In the genomic region with DNA sequence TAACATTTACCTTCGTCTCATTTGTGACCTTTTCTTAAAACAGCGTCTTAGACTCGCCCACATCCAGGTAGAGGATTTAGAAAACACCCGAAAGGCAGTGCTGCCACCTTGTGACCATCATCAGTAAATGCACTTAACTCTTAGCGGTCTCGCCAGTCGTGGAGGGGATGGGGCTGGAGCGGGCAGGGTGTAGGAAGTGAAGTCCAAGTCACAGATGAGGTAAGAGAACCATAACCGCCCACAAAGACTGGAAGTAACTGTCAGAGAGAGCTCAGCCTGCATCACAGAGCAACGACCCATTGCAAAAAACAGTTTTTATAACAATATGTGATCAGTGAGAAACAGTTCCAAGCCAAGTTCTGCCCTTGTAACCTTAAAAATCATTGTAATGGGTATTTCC, we compare ENCODE assay signal across 8 cellular contexts. TPM values are rescaled to one million over a fixed set of nuclear protein-coding genes. Genes with fewer than 3 reads are reported as not detected.
DNase-seq lines count a peak whose midpoint lies in the region; ATAC-seq, FAIRE-seq and TF ChIP-seq lines count a peak whose summit lies in the region.

No MANE protein-coding gene starts in this region.

- peak overlapping the region in 1 of 2 experiments; percentile 12; a peak in 1 of 4 replicates for H3K4me2 ChIP-seq in H1 (ENCODE audit: insufficient read depth in 1 of 2, low read depth in 2 of 2, low read length in 2 of 2)

- H3K56ac ChIP-seq in H1 (replicated peaks; ENCODE audit: insufficient read length, low read depth, low read length), result no peak overlapping the region

- peak overlapping the region; percentile 42; the same call in 1 of the 2 replicates for H2AFZ ChIP-seq in H1 (ENCODE audit: low read length)

- H2AK5ac ChIP-seq in H1 (ENCODE audit: low read depth, low read length), result no peak overlapping the region

- TF ChIP-seq CTCF in H1 (IDR thresholded peaks at IDR 0.05; ENCODE audit: control extremely low read depth in 1 of 3, insufficient read depth in 1 of 3, low read depth in 1 of 3, low read length in 3 of 3) (peak; percentile 67 to 84 (median 75)), mucosa of descending colon (IDR thresholded peaks at IDR 0.05) (peak; percentile 57)

- no peak overlapping the region for H2BK120ac ChIP-seq in H1 (replicated peaks; ENCODE audit: low read depth, low read length)

- H4K5ac ChIP-seq in H1 (ENCODE audit: insufficient read length, low read depth, low read length), result no peak overlapping the region

- H4K8ac ChIP-seq in H1 (ENCODE audit: extremely low read depth, insufficient read depth, low read length), result no peak overlapping the region

- H2BK12ac ChIP-seq in H1 (ENCODE audit: low read depth, low read length), result no peak overlapping the region

- peaks cover 17 to 39% of the 10 kb centered on the region in 2 experiments for H3K9me3 ChIP-seq in H1 (ENCODE audit: insufficient read depth in 2 of 2, low read depth in 1 of 2, low read length in 1 of 2)
- H3K9me3 ChIP-seq in mucosa of descending colon, result no peaks in the 10 kb centered on the region

- H2BK20ac ChIP-seq in H1 (ENCODE audit: low read length), result no peak overlapping the region

- H3K18ac ChIP-seq in H1 (ENCODE audit: extremely low read depth, low read length), result no peak overlapping the region

- no peaks in the 10 kb centered on the region for H4K20me1 ChIP-seq in H1 (replicated peaks in 1 of 2; ENCODE audit: control insufficient read depth in 1 of 2, insufficient read depth in 2 of 2, low read length in 2 of 2)

- no peak for TF ChIP-seq EP300 in H1 (IDR thresholded peaks at IDR 0.05; ENCODE audit: borderline replicate concordance in 1 of 2, low read depth in 2 of 2, low read length in 2 of 2)

- 8% methylated on average over 10 of the region's 10 CpGs; no CpG with 5 or more reads in 1 of the 2 experiments for WGBS in H1 (ENCODE audit: extremely low coverage in 1 of 2, insufficient coverage in 1 of 2, insufficient read length in 1 of 2, insufficient replicate concordance in 2 of 2, low coverage in 1 of 2, low lambda C conversion rate in 2 of 2, missing lambda C conversion rate in 1 of 2), 2 experiments

- H3K36me3 Mint-ChIP-seq in activated CD4-positive, alpha-beta memory T cell treated with anti-CD3 and anti-CD28 coated beads for 36 hours, result no peaks in the 10 kb centered on the region

- peak; percentile 66 to 73 for TF ChIP-seq RAD21 in H1 (IDR thresholded peaks at IDR 0.05 in 1 of 2, conservative IDR thresholded peaks at IDR 0.05 in 1 of 2; ENCODE audit: low read depth in 2 of 2, low read length in 2 of 2)

- peaks cover 47% of the 10 kb centered on the region for H3K27me3 Mint-ChIP-seq in activated CD4-positive, alpha-beta memory T cell treated with anti-CD3 and anti-CD28 coated beads for 36 hours

- CTCF ChIA-PET in activated CD4-positive, alpha-beta memory T cell treated with anti-CD3 and anti-CD28 coated beads for 36 hours (lab: Charles Lee), result interaction anchor here (0.6 to 6.1 kb wide), 14 partner anchors 9 to 144 kb away, joined by 3 to 158 read pairs (median 6); a partner anchor contains a TSS
- CTCF ChIA-PET in H1 (lab: Charles Lee; ENCODE audit: partially characterized antibody), result interaction anchor here (0.6 to 3.1 kb wide), 20 partner anchors 9 to 337 kb away, joined by 3 to 13 read pairs (median 4); a partner anchor contains a TSS

- TF ChIP-seq POLR2A in H1 (IDR thresholded peaks at IDR 0.05; ENCODE audit: control extremely low read depth in 1 of 2, low read depth in 2 of 2, low read length in 2 of 2), result no peak

- H3K36me3 ChIP-seq in H1 (ENCODE audit: control insufficient read depth in 2 of 4, insufficient read depth in 4 of 4, low read length in 3 of 4), result no peaks in the 10 kb centered on the region
- no peaks in the 10 kb centered on the region for H3K36me3 ChIP-seq in mucosa of descending colon (ENCODE audit: low read depth)

- H3K4me1 ChIP-seq in H1 (replicated peaks in 1 of 4; ENCODE audit: control insufficient read depth in 3 of 4, insufficient read depth in 4 of 4, low read length in 3 of 4) (no peaks in the 10 kb centered on the region), mucosa of descending colon (ENCODE audit: low read depth) (peaks cover 12% of the 10 kb centered on the region)

- no peak overlapping the region for H3K4ac ChIP-seq in H1 (replicated peaks; ENCODE audit: insufficient read length, low read depth, low read length)

- peak; percentile 94 for FAIRE-seq in H1 (lab: Jason Lieb, UNC)

- intact Hi-C loops in activated CD4-positive, alpha-beta memory T cell treated with anti-CD3 and anti-CD28 coated beads for 36 hours (cut with micrococcal nuclease), result loop anchor here (1.0 kb wide), 1 partner anchor 32 kb away; no protein-coding TSS in a partner anchor
- intact Hi-C loops in mucosa of descending colon (cut with DNase I, micrococcal nuclease), result no loop called here

- H3K4me3 ChIP-seq in H1 (ENCODE audit: extremely low read depth in 1 of 4, insufficient read depth in 2 of 4, low read depth in 3 of 4, low read length in 4 of 4), result peak overlapping the region in 1 of 4 experiments; percentile 19; a peak in 1 of 8 replicates
- H3K4me3 ChIP-seq in mucosa of descending colon, result no peak overlapping the region

- peaks cover 16% of the 10 kb centered on the region for H3K4me1 Mint-ChIP-seq in activated CD4-positive, alpha-beta memory T cell treated with anti-CD3 and anti-CD28 coated beads for 36 hours (ENCODE audit: low read depth)

- H3K79me2 ChIP-seq in H1 (ENCODE audit: control insufficient read depth in 1 of 2, insufficient read depth in 2 of 2, low read length in 2 of 2), result no peaks in the 10 kb centered on the region

- peak; percentile 35 for DNase-seq in CMK (ENCODE audit: low read depth)
- DNase-seq in HS-5 (ENCODE audit: low read depth), result peak; percentile 19
- DNase-seq in NCI-H82 (lab: John Stamatoyannopoulos, UW), result peak; percentile 84
- peak; percentile 83 for DNase-seq in activated CD4-positive, alpha-beta memory T cell treated with anti-CD3 and anti-CD28 coated beads for 36 hours
- DNase-seq in H1 (ENCODE audit: low read depth in 1 of 2, low spot score in 2 of 2), result peak; percentile 41 to 74
- DNase-seq in mucosa of descending colon, result peak; percentile 58 to 66 (median 59)
- peak; percentile 32 for DNase-seq in stimulated activated CD8-positive, alpha-beta memory T cell treated with anti-CD3 and anti-CD28 coated beads, Interleukin-7, amount 100 ng/mL, for 24 hours (ENCODE audit: low read depth)

- POLR2A ChIA-PET in activated CD4-positive, alpha-beta memory T cell treated with anti-CD3 and anti-CD28 coated beads for 36 hours (lab: Charles Lee), result no interaction called here
- POLR2A ChIA-PET in H1 (lab: Charles Lee; ENCODE audit: partially characterized antibody), result no interaction called here

- H3K14ac ChIP-seq in H1 (ENCODE audit: insufficient read length), result no peak overlapping the region

- H3K23me2 ChIP-seq in H1 (ENCODE audit: low read depth, low read length), result no peaks in the 10 kb centered on the region

- no peak overlapping the region for H3K9ac ChIP-seq in H1 (replicated peaks in 1 of 4; ENCODE audit: extremely low read depth in 1 of 4, low read depth in 3 of 4, low read length in 3 of 4)

- no peak overlapping the region for H3K27ac ChIP-seq in H1 (ENCODE audit: low read depth, low read length)

- H3K27ac Mint-ChIP-seq in activated CD4-positive, alpha-beta memory T cell treated with anti-CD3 and anti-CD28 coated beads for 36 hours, result no peak overlapping the region

- H3K79me1 ChIP-seq in H1 (ENCODE audit: low read depth, low read length), result no peaks in the 10 kb centered on the region

- peak overlapping the region; percentile 0 for H3K4me3 Mint-ChIP-seq in activated CD4-positive, alpha-beta memory T cell treated with anti-CD3 and anti-CD28 coated beads for 36 hours

- no peaks in the 10 kb centered on the region; a peak in 2 of 7 replicates for H3K27me3 ChIP-seq in H1 (replicated peaks in 1 of 4; ENCODE audit: control insufficient read depth in 3 of 4, extremely low read depth in 1 of 4, insufficient read depth in 3 of 4, low read length in 3 of 4)

- H3K9me3 Mint-ChIP-seq in activated CD4-positive, alpha-beta memory T cell treated with anti-CD3 and anti-CD28 coated beads for 36 hours, result no peaks in the 10 kb centered on the region

- H2BK15ac ChIP-seq in H1 (ENCODE audit: low read length), result no peak overlapping the region

- ATAC-seq in mucosa of descending colon (peak; percentile 82), HG02798 (IDR thresholded peaks at IDR 0.05; ENCODE audit: poor library complexity, unreplicated experiment) (no peak)

- no peak overlapping the region for H4K91ac ChIP-seq in H1 (replicated peaks; ENCODE audit: insufficient read length, low read length)

- no peak overlapping the region for H3K23ac ChIP-seq in H1 (ENCODE audit: insufficient read length)

- no peak overlapping the region for H2BK5ac ChIP-seq in H1 (ENCODE audit: low read depth, low read length)

RNA-seq across cellular contexts. Expression of a gene that starts 10.7 kb away (rescaled TPM):
- not detected for total RNA-seq in activated CD4-positive, alpha-beta memory T cell treated with anti-CD3 and anti-CD28 coated beads for 36 hours
- total RNA-seq in H1 (2021; fragmentation: NEBNext Ultra II Directional; extraction: Animal tissue kit (Norgen Biotek cat#: 25700)), result not detected in 2 replicates
- not detected in 2 replicates for polyA plus RNA-seq in H1 (2011; rRNA removed)
- not detected for polyA plus RNA-seq in H1 (2011; cell fraction: cytosol; rRNA removed)
- polyA plus RNA-seq in H1 (2011; cell fraction: nucleus; rRNA removed), result not detected
- polyA plus RNA-seq in H1 (2012, experiment 1 of 2), result not detected in 4 replicates
- polyA plus RNA-seq in H1 (2012, experiment 2 of 2), result not detected
- not detected for polyA plus RNA-seq in H1 (2013, experiment 1 of 2)
- polyA plus RNA-seq in H1 (2013, experiment 2 of 2), result not detected
- not detected in 2 replicates for polyA minus RNA-seq in H1 (2011; rRNA and poly(A)+ RNA removed)
- not detected for polyA minus RNA-seq in H1 (2011; cell fraction: cytosol; rRNA and poly(A)+ RNA removed)
- not detected for polyA minus RNA-seq in H1 (2011; cell fraction: nucleus; rRNA and poly(A)+ RNA removed)
- total RNA-seq in mucosa of descending colon, result 1 to 10 TPM; 2.5 to 4.5 (median 3.9) TPM

RNA-seq across cellular contexts. Expression of a gene that starts 30.3 kb away (rescaled TPM):
- total RNA-seq in activated CD4-positive, alpha-beta memory T cell treated with anti-CD3 and anti-CD28 coated beads for 36 hours, result not detected
- not detected in 2 replicates for total RNA-seq in H1 (2021; fragmentation: NEBNext Ultra II Directional; extraction: Animal tissue kit (Norgen Biotek cat#: 25700))
- not detected in 2 replicates for polyA plus RNA-seq in H1 (2011; rRNA removed)
- not detected for polyA plus RNA-seq in H1 (2011; cell fraction: cytosol; rRNA removed)
- polyA plus RNA-seq in H1 (2011; cell fraction: nucleus; rRNA removed), result not detected
- not detected in 4 replicates for polyA plus RNA-seq in H1 (2012, experiment 1 of 2)
- not detected for polyA plus RNA-seq in H1 (2012, experiment 2 of 2)
- not detected for polyA plus RNA-seq in H1 (2013, experiment 1 of 2)
- not detected for polyA plus RNA-seq in H1 (2013, experiment 2 of 2)
- not detected in 2 replicates for polyA minus RNA-seq in H1 (2011; rRNA and poly(A)+ RNA removed)
- polyA minus RNA-seq in H1 (2011; cell fraction: cytosol; rRNA and poly(A)+ RNA removed), result not detected
- polyA minus RNA-seq in H1 (2011; cell fraction: nucleus; rRNA and poly(A)+ RNA removed), result not detected
- 1,000 to 10,000 TPM in 1 of 3 donors, 100 to 1,000 TPM in 2; 249 to 1,767 (median 431) TPM for total RNA-seq in mucosa of descending colon

RNA-seq across cellular contexts. Expression of a gene that starts 58.8 kb away (rescaled TPM):
- not detected for total RNA-seq in activated CD4-positive, alpha-beta memory T cell treated with anti-CD3 and anti-CD28 coated beads for 36 hours
- total RNA-seq in H1 (2021; fragmentation: NEBNext Ultra II Directional; extraction: Animal tissue kit (Norgen Biotek cat#: 25700)), result not detected in 2 replicates
- 0.06 TPM in 1 of 2 replicates, not detected in the other for polyA plus RNA-seq in H1 (2011; rRNA removed)
- not detected for polyA plus RNA-seq in H1 (2011; cell fraction: cytosol; rRNA removed)
- polyA plus RNA-seq in H1 (2011; cell fraction: nucleus; rRNA removed), result not detected
- polyA plus RNA-seq in H1 (2012, experiment 1 of 2), result not detected in 4 replicates
- not detected for polyA plus RNA-seq in H1 (2012, experiment 2 of 2)
- polyA plus RNA-seq in H1 (2013, experiment 1 of 2), result not detected
- not detected for polyA plus RNA-seq in H1 (2013, experiment 2 of 2)
- polyA minus RNA-seq in H1 (2011; rRNA and poly(A)+ RNA removed), result not detected in 2 replicates
- polyA minus RNA-seq in H1 (2011; cell fraction: cytosol; rRNA and poly(A)+ RNA removed), result not detected
- polyA minus RNA-seq in H1 (2011; cell fraction: nucleus; rRNA and poly(A)+ RNA removed), result not detected
- not detected for total RNA-seq in mucosa of descending colon

RNA-seq across cellular contexts. Expression of a gene that starts 59.2 kb away (rescaled TPM):
- not detected for total RNA-seq in activated CD4-positive, alpha-beta memory T cell treated with anti-CD3 and anti-CD28 coated beads for 36 hours
- total RNA-seq in H1 (2021; fragmentation: NEBNext Ultra II Directional; extraction: Animal tissue kit (Norgen Biotek cat#: 25700)), result not detected in 2 replicates
- not detected in 2 replicates for polyA plus RNA-seq in H1 (2011; rRNA removed)
- not detected for polyA plus RNA-seq in H1 (2011; cell fraction: cytosol; rRNA removed)
- not detected for polyA plus RNA-seq in H1 (2011; cell fraction: nucleus; rRNA removed)
- polyA plus RNA-seq in H1 (2012, experiment 1 of 2), result not detected in 4 replicates
- polyA plus RNA-seq in H1 (2012, experiment 2 of 2), result not detected
- 0.04 TPM for polyA plus RNA-seq in H1 (2013, experiment 1 of 2)
- not detected for polyA plus RNA-seq in H1 (2013, experiment 2 of 2)
- not detected in 2 replicates for polyA minus RNA-seq in H1 (2011; rRNA and poly(A)+ RNA removed)
- not detected for polyA minus RNA-seq in H1 (2011; cell fraction: cytosol; rRNA and poly(A)+ RNA removed)
- not detected for polyA minus RNA-seq in H1 (2011; cell fraction: nucleus; rRNA and poly(A)+ RNA removed)
- not detected for total RNA-seq in mucosa of descending colon

Comparison
In these comparisons a context has a peak if more than half of its experiments do, and no peak if none do; other contexts are left out.
1. DNase-seq: peak in every context shown above with its lines; median percentile 84 in NCI-H82; 83 in activated CD4-positive, alpha-beta memory T cell treated with anti-CD3 and anti-CD28 coated beads for 36 hours; 59 in mucosa of descending colon; 58 in H1; 35 in CMK; 32 in stimulated activated CD8-positive, alpha-beta memory T cell treated with anti-CD3 and anti-CD28 coated beads, Interleukin-7, amount 100 ng/mL, for 24 hours; 19 in HS-5.
2. RNA of a gene that starts 30.3 kb away (total RNA-seq): 249 to 1,767 TPM in mucosa of descending colon; not detected in activated CD4-positive, alpha-beta memory T cell treated with anti-CD3 and anti-CD28 coated beads for 36 hours and not detected in H1; every median in the first group is over 100 times any median in the second.